Comparison of ENCODE assay signal across 20 cellular contexts in genomic region chr10:21369697-21370096, GRCh38.
DNase-seq lines count a peak whose midpoint lies in the region; ATAC-seq, FAIRE-seq and TF ChIP-seq lines count a peak whose summit lies in the region.
"Had no signal": no experiment of that assay in that cellular context is flagged by ENCODE, and none has a peak within 500 bp of the region (broad histone marks: within the 10 kb centered on the region; RNA-seq: fewer than 3 reads in every experiment).

No MANE protein-coding gene starts in this region.

- H3K4me3 Mint-ChIP-seq in astrocyte (ENCODE audit: unreplicated experiment) = no peak overlapping the region
- H3K4me3 Mint-ChIP-seq: activated CD8-positive, alpha-beta T cell treated with anti-CD3 and anti-CD28 coated beads for 36 hours; activated T-cell treated with anti-CD3 and anti-CD28 coated beads, Interleukin-2, amount 50 U/mL, for 4 hours; CD8-positive, alpha-beta memory T cell; stimulated activated naive CD8-positive, alpha-beta T cell treated with anti-CD3 and anti-CD28 coated beads, Interleukin-15, amount 100 ng/mL, for 72 hours had no signal

- TF ChIP-seq CTCF in A549 (IDR thresholded peaks at IDR 0.05) = no peak
- no peak for TF ChIP-seq CTCF in astrocyte (IDR thresholded peaks at IDR 0.05; ENCODE audit: insufficient read depth, low read depth, low read length)

- H3K36me3 ChIP-seq in astrocyte (ENCODE audit: insufficient read depth, low read length) (no peaks in the 10 kb centered on the region), mesenchymal stem cell (ENCODE audit: control insufficient read depth in 1 of 2, insufficient read depth in 2 of 2, low read depth in 1 of 2, low read length in 2 of 2) (no peaks in the 10 kb centered on the region)
- H3K36me3 ChIP-seq: WERI-Rb-1 had no signal

- H3K27ac Mint-ChIP-seq in astrocyte (ENCODE audit: unreplicated experiment) = peak overlapping the region; percentile 94
- H3K27ac Mint-ChIP-seq: activated CD8-positive, alpha-beta T cell treated with anti-CD3 and anti-CD28 coated beads for 36 hours; CD8-positive, alpha-beta memory T cell had no signal

- peaks cover 33% of the 10 kb centered on the region for H3K4me1 Mint-ChIP-seq in astrocyte (ENCODE audit: low read depth, unreplicated experiment)

- H3K9me3 ChIP-seq in A549 = no peaks in the 10 kb centered on the region
- H3K9me3 ChIP-seq in astrocyte (ENCODE audit: insufficient read depth, low read depth, low read length) = no peaks in the 10 kb centered on the region
- H3K9me3 ChIP-seq in mesenchymal stem cell (ENCODE audit: control insufficient read depth, low read length) = no peaks in the 10 kb centered on the region

- no peaks in the 10 kb centered on the region for H3K27me3 Mint-ChIP-seq in astrocyte (ENCODE audit: low read depth, unreplicated experiment)
- H3K27me3 Mint-ChIP-seq: activated CD8-positive, alpha-beta T cell treated with anti-CD3 and anti-CD28 coated beads for 36 hours; stimulated activated naive CD8-positive, alpha-beta T cell treated with anti-CD3 and anti-CD28 coated beads, Interleukin-15, amount 100 ng/mL, for 72 hours had no signal

- H3K27ac ChIP-seq in A549 (peak overlapping the region; percentile 66 to 98), astrocyte (ENCODE audit: low read depth, low read length) (no peak overlapping the region), mesenchymal stem cell (ENCODE audit: low read length, poor library complexity, severe bottlenecking) (no peak overlapping the region)
- H3K27ac ChIP-seq: HL-60, KMS-11, WERI-Rb-1 had no signal

- H3K4me2 ChIP-seq in A549 (peak overlapping the region; percentile 54), astrocyte (ENCODE audit: low read length) (peak overlapping the region; percentile 41), mesenchymal stem cell (ENCODE audit: low read length, poor library complexity, severe bottlenecking) (no peak overlapping the region)
- H3K4me2 ChIP-seq: KMS-11 had no signal

- H3K27me3 ChIP-seq in astrocyte (ENCODE audit: insufficient read depth, low read length) (no peaks in the 10 kb centered on the region), mesenchymal stem cell (ENCODE audit: control insufficient read depth in 1 of 2, insufficient read depth in 1 of 2, low read length in 2 of 2) (no peaks in the 10 kb centered on the region)

- no peak for ATAC-seq in A549
- ATAC-seq: activated CD8-positive, alpha-beta T cell treated with anti-CD3 and anti-CD28 coated beads for 36 hours; activated T-cell treated with anti-CD3 and anti-CD28 coated beads, Interleukin-2, amount 50 U/mL, for 4 hours; left ventricle myocardium superior; stimulated activated naive CD8-positive, alpha-beta T cell treated with anti-CD3 and anti-CD28 coated beads, Interleukin-15, amount 100 ng/mL, for 72 hours had no signal

- no peak for TF ChIP-seq EP300 in A549 (IDR thresholded peaks at IDR 0.05)

- no peak overlapping the region for H3K4me3 ChIP-seq in A549
- no peak overlapping the region for H3K4me3 ChIP-seq in astrocyte (ENCODE audit: insufficient read depth, low read depth, low read length)
- no peak overlapping the region for H3K4me3 ChIP-seq in mesenchymal stem cell (ENCODE audit: insufficient read depth in 1 of 2, low read depth in 1 of 2, low read length in 2 of 2)

- H2BK15ac ChIP-seq in mesenchymal stem cell (ENCODE audit: low read depth, poor library complexity, severe bottlenecking) = no peak overlapping the region

- H3K14ac ChIP-seq in mesenchymal stem cell (ENCODE audit: low read length in 2 of 2) = no peak overlapping the region

- CTCF ChIA-PET in A549 (lab: Yijun Ruan, JAX) = interaction anchor here (1.8 kb wide), 1 partner anchor 126 kb away, joined by 8 read pairs; no protein-coding TSS in a partner anchor

- POLR2A ChIA-PET in A549 (lab: Yijun Ruan, JAX) = interaction anchor here (0.6 kb wide), 1 partner anchor 147 kb away, joined by 4 read pairs; no protein-coding TSS in a partner anchor

- peaks cover 2% of the 10 kb centered on the region for H3K36me3 Mint-ChIP-seq in astrocyte (ENCODE audit: low read depth, unreplicated experiment)
- H3K36me3 Mint-ChIP-seq: CD8-positive, alpha-beta memory T cell had no signal

- no peaks in the 10 kb centered on the region for H3K79me2 ChIP-seq in astrocyte (ENCODE audit: insufficient read depth, low read length)

- WGBS in A549 (ENCODE audit: missing lambda C conversion rate) = 8% methylated on average over 2 of the region's 2 CpGs
- WGBS in mesenchymal stem cell = 0% methylated on average over 2 of the region's 2 CpGs

- H4K91ac ChIP-seq in mesenchymal stem cell (ENCODE audit: low read length) = no peak overlapping the region

- no peak overlapping the region for H2AK5ac ChIP-seq in mesenchymal stem cell (ENCODE audit: low read length, severe bottlenecking)

- 0 out of 5 replicates have a peak, but pooled peaks of 1 of the 2 experiments have one; percentile 2 for TF ChIP-seq RAD21 in A549 (conservative IDR thresholded peaks at IDR 0.05 in 1 of 2, IDR thresholded peaks at IDR 0.05 in 1 of 2)

- H3K18ac ChIP-seq in mesenchymal stem cell (ENCODE audit: low read depth in 1 of 2, low read length in 2 of 2) = no peak overlapping the region

- H2AFZ ChIP-seq in astrocyte (ENCODE audit: low read depth, low read length) = peak overlapping the region; percentile 43
- H2AFZ ChIP-seq in mesenchymal stem cell (ENCODE audit: low read depth, low read length) = no peak overlapping the region

- H2BK12ac ChIP-seq in mesenchymal stem cell (ENCODE audit: low read length in 2 of 2) = no peak overlapping the region

- no peak overlapping the region for H2BK5ac ChIP-seq in mesenchymal stem cell (ENCODE audit: low read depth, low read length, poor library complexity, severe bottlenecking)

- no peak overlapping the region for H2BK120ac ChIP-seq in mesenchymal stem cell (ENCODE audit: low read depth, low read length)

- H3K9ac ChIP-seq in astrocyte (ENCODE audit: low read length) (no peak overlapping the region), mesenchymal stem cell (ENCODE audit: low read length) (no peak overlapping the region)
- H3K9ac ChIP-seq: KMS-11 had no signal

- FAIRE-seq in A549 (lab: Jason Lieb, UNC) (peak; percentile 7), astrocyte (lab: Jason Lieb, UNC) (no peak), GM19239 (lab: Jason Lieb, UNC) (no peak)

- DNase-seq in A549 (ENCODE audit: low read depth in 1 of 2, low spot score in 1 of 2) (peak in 1 of 2 experiments; percentile 54), KBM-7 (peak; percentile 9), astrocyte (ENCODE audit: low read depth) (peak; percentile 20), mesenchymal stem cell (peak; percentile 50), GM19239 (ENCODE audit: insufficient read length, low spot score) (no peak), NCI-H2196 treated with DMSO at 0.1 percent for 48 hours (lab: John Stamatoyannopoulos, UW; ENCODE audit: unreplicated experiment) (no peak), NCI-H2196 (lab: John Stamatoyannopoulos, UW; ENCODE audit: unreplicated experiment) (no peak), NCI-H510A (lab: John Stamatoyannopoulos, UW) (no peak)
- DNase-seq: activated CD8-positive, alpha-beta T cell treated with anti-CD3 and anti-CD28 coated beads for 36 hours; activated naive CD4-positive, alpha-beta T cell treated with anti-CD3 and anti-CD28 coated beads, Interleukin-2, amount 50 U/mL, for 16 hours; activated T-cell treated with anti-CD3 and anti-CD28 coated beads, Interleukin-2, amount 50 U/mL, for 4 hours; CD8-positive, alpha-beta memory T cell; cortex of kidney; HCEC 1CT; left ventricle myocardium superior; NCI-H774; stimulated activated naive CD8-positive, alpha-beta T cell treated with anti-CD3 and anti-CD28 coated beads, Interleukin-15, amount 100 ng/mL, for 72 hours; WERI-Rb-1 had no signal

- no peak overlapping the region for H4K8ac ChIP-seq in mesenchymal stem cell (ENCODE audit: low read length)

- no peak for TF ChIP-seq POLR2A in A549 (IDR thresholded peaks at IDR 0.05; ENCODE audit: low read length)

- in situ Hi-C loops in KBM-7 (cut with MboI; ENCODE audit: low pct_unique_long_range_greater_than_20kb, low sequenced_read_pairs) = no loop called here

- H3K4me1 ChIP-seq in A549 = peaks cover 81% of the 10 kb centered on the region
- peaks cover 22% of the 10 kb centered on the region for H3K4me1 ChIP-seq in astrocyte (ENCODE audit: insufficient read depth, low read length)
- peaks cover 10% of the 10 kb centered on the region for H3K4me1 ChIP-seq in mesenchymal stem cell (ENCODE audit: control insufficient read depth, insufficient read depth, low read depth, low read length)

- H3K79me1 ChIP-seq in mesenchymal stem cell (replicated peaks; ENCODE audit: low read length, poor library complexity, severe bottlenecking) = no peaks in the 10 kb centered on the region

- peaks cover 2% of the 10 kb centered on the region for H3K9me3 Mint-ChIP-seq in astrocyte (ENCODE audit: unreplicated experiment)
- H3K9me3 Mint-ChIP-seq: activated CD8-positive, alpha-beta T cell treated with anti-CD3 and anti-CD28 coated beads for 36 hours; activated T-cell treated with anti-CD3 and anti-CD28 coated beads, Interleukin-2, amount 50 U/mL, for 4 hours; CD8-positive, alpha-beta memory T cell; stimulated activated naive CD8-positive, alpha-beta T cell treated with anti-CD3 and anti-CD28 coated beads, Interleukin-15, amount 100 ng/mL, for 72 hours had no signal

- H4K20me1 ChIP-seq in astrocyte (ENCODE audit: insufficient read depth, low read length) = no peaks in the 10 kb centered on the region

- no peak overlapping the region for H3K23ac ChIP-seq in mesenchymal stem cell (ENCODE audit: low read length in 2 of 2)

- H3K4ac ChIP-seq in mesenchymal stem cell (ENCODE audit: low read depth in 1 of 2, low read length in 2 of 2) = no peak overlapping the region

TF ChIP-seq in A549, 52 proteins besides CTCF, POLR2A, EP300 and RAD21:
- TF ChIP-seq ZC3H11A (IDR thresholded peaks at IDR 0.05) (no peak), ZNF302 (CRISPR knock-in tag; IDR thresholded peaks at IDR 0.05) (no peak), FOSB (CRISPR knock-in tag; IDR thresholded peaks at IDR 0.05) (no peak)
- TF ChIP-seq, protein P1, sequence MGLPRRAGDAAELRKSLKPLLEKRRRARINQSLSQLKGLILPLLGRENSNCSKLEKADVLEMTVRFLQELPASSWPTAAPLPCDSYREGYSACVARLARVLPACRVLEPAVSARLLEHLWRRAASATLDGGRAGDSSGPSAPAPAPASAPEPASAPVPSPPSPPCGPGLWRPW (IDR thresholded peaks at IDR 0.05) = no peak

Comparison
In these comparisons a context has a peak if more than half of its experiments do, and no peak if none do; other contexts are left out.
1. DNase-seq: peak in KBM-7 (single experiment), astrocyte (single experiment) and mesenchymal stem cell (single experiment); none in GM19239 (single experiment), NCI-H2196 treated with DMSO at 0.1 percent for 48 hours (single experiment), NCI-H2196 (single experiment) and NCI-H510A (single experiment).
2. H3K27ac ChIP-seq: peak in A549 (2 of 2); none in astrocyte (single experiment) and mesenchymal stem cell (single experiment).